ENCODE assay signal across 8 cellular contexts in genomic region chr17:43367588-43368242, GRCh38. TPM values are rescaled to one million over a fixed set of nuclear protein-coding genes. Genes with fewer than 3 reads are reported as not detected.
DNase-seq lines count a peak whose midpoint lies in the region; ATAC-seq and TF ChIP-seq lines count a peak whose summit lies in the region.

No MANE protein-coding gene starts in this region.

- peak overlapping the region; percentile 17 to 44 (median 34) for H3K4me3 ChIP-seq in fibroblast of lung (replicated peaks in 1 of 4; ENCODE audit: control extremely low read depth in 1 of 4, insufficient read depth in 1 of 4, low read depth in 3 of 4, low read length in 4 of 4)

- intact Hi-C loops in CD14-positive monocyte (cut with micrococcal nuclease), result loop anchor here in 1 of 2 donors (2.0 kb wide), 1 partner anchor 21 kb away; no protein-coding TSS in a partner anchor

- no peaks in the 10 kb centered on the region for H3K27me3 ChIP-seq in fibroblast of lung (ENCODE audit: control insufficient read depth, insufficient read depth, low read length)

- H4K20me1 ChIP-seq in fibroblast of lung (ENCODE audit: control insufficient read depth, extremely low read depth, insufficient read depth, low read length), result no peaks in the 10 kb centered on the region

- H3K4me2 ChIP-seq in fibroblast of lung (ENCODE audit: extremely low read depth, insufficient read depth, low read length), result peak overlapping the region; percentile 95

- TF ChIP-seq CTCF in CD14-positive monocyte (IDR thresholded peaks at IDR 0.05) (no peak), fibroblast of lung (conservative IDR thresholded peaks at IDR 0.05 in 1 of 2, IDR thresholded peaks at IDR 0.05 in 1 of 2; ENCODE audit: low read depth in 1 of 2, low read length in 2 of 2) (no peak), neural crest cell (conservative IDR thresholded peaks at IDR 0.05) (no peak)

- H3K4me3 Mint-ChIP-seq in CD14-positive monocyte (peak overlapping the region; percentile 96 to 97), neural crest cell (peak overlapping the region; percentile 82)

- H3K4me1 ChIP-seq in fibroblast of lung (ENCODE audit: control insufficient read depth, extremely low read depth, insufficient read depth, low read length), result peaks cover 7% of the 10 kb centered on the region

- H3K9me3 Mint-ChIP-seq in CD14-positive monocyte, result peaks cover 0 to 3% (median 0%) of the 10 kb centered on the region in 7 donors
- no peaks in the 10 kb centered on the region for H3K9me3 Mint-ChIP-seq in neural crest cell

- DNase-seq in CD14-positive monocyte (ENCODE audit: low spot score) (no peak), NCI-H526 treated with DMSO at 0.1 percent for 48 hours (lab: John Stamatoyannopoulos, UW) (peak; percentile 98), activated T-cell treated with anti-CD3 and anti-CD28 coated beads for 4 hours (peak; percentile 28), fibroblast of lung (ENCODE audit: low read depth in 2 of 2) (peak; percentile 94 to 97), neural crest cell (ENCODE audit: low read depth, low spot score) (peak; percentile 21), GM19240 (ENCODE audit: insufficient read length, low spot score) (no peak)

- H2AFZ ChIP-seq in fibroblast of lung (ENCODE audit: low read length), result no peak overlapping the region

- H3K27ac ChIP-seq in fibroblast of lung (ENCODE audit: insufficient read depth, low read length), result peak overlapping the region; percentile 98

- peaks cover 0 to 10% (median 0%) of the 10 kb centered on the region in 3 donors for H3K27me3 Mint-ChIP-seq in CD14-positive monocyte (ENCODE audit: low read depth in 3 of 3)
- peaks cover 8% of the 10 kb centered on the region for H3K27me3 Mint-ChIP-seq in neural crest cell (ENCODE audit: low read depth)

- no peaks in the 10 kb centered on the region for H3K9me3 ChIP-seq in fibroblast of lung (ENCODE audit: control insufficient read depth, insufficient read depth, low read depth, low read length)

- ATAC-seq in GM19035 (IDR thresholded peaks at IDR 0.05; ENCODE audit: unreplicated experiment) (peak; percentile 37), HG03439 (IDR thresholded peaks at IDR 0.05; ENCODE audit: unreplicated experiment) (peak; percentile 42)

- H3K36me3 ChIP-seq in fibroblast of lung (ENCODE audit: control insufficient read depth, insufficient read depth, low read length), result no peaks in the 10 kb centered on the region

- no peaks in the 10 kb centered on the region for H3K36me3 Mint-ChIP-seq in CD14-positive monocyte
- peaks cover 2% of the 10 kb centered on the region for H3K36me3 Mint-ChIP-seq in neural crest cell (ENCODE audit: low read depth)

- peak overlapping the region; percentile 75 for H3K9ac ChIP-seq in fibroblast of lung (ENCODE audit: insufficient read depth, low read length)

- no peaks in the 10 kb centered on the region for H3K79me2 ChIP-seq in fibroblast of lung (ENCODE audit: control insufficient read depth, insufficient read depth, low read length)

- H3K27ac Mint-ChIP-seq in CD14-positive monocyte, result peak overlapping the region; percentile 98 to 100 (median 100)
- peak overlapping the region; percentile 100 for H3K27ac Mint-ChIP-seq in neural crest cell (ENCODE audit: unreplicated experiment)

- H3K4me1 Mint-ChIP-seq in CD14-positive monocyte (peaks cover 33% of the 10 kb centered on the region), neural crest cell (peaks cover 49% of the 10 kb centered on the region)

RNA-seq across cellular contexts. Expression of gene ARL4D, which starts 31.1 kb away (rescaled TPM):
- polyA plus RNA-seq in CD14-positive monocyte (1 to 10 TPM in 1 of 2 donors, under 1 TPM in 1; 0.75 to 2.4 TPM), fibroblast of lung (12.5 and 14.0 TPM in 2 replicates)
- total RNA-seq in fibroblast of lung (46.4 and 60.6 TPM in 2 replicates), neural crest cell (13.8 and 14.2 TPM in 2 replicates)
- 12.3 and 14.6 TPM in 2 replicates for polyA plus RNA-seq in fibroblast of lung (2012)
- 10.4 and 17.2 TPM in 2 replicates for polyA minus RNA-seq in fibroblast of lung (ENCODE audit: low replicate concordance)

Comparison
In these comparisons a context has a peak if more than half of its experiments do, and no peak if none do; other contexts are left out.
1. DNase-seq: peak in NCI-H526 treated with DMSO at 0.1 percent for 48 hours (single experiment), activated T-cell treated with anti-CD3 and anti-CD28 coated beads for 4 hours (single experiment), fibroblast of lung (2 of 2) and neural crest cell (single experiment); none in CD14-positive monocyte (single experiment) and GM19240 (single experiment).